ENCODE assay signal across 16 cellular contexts in the genomic region with DNA sequence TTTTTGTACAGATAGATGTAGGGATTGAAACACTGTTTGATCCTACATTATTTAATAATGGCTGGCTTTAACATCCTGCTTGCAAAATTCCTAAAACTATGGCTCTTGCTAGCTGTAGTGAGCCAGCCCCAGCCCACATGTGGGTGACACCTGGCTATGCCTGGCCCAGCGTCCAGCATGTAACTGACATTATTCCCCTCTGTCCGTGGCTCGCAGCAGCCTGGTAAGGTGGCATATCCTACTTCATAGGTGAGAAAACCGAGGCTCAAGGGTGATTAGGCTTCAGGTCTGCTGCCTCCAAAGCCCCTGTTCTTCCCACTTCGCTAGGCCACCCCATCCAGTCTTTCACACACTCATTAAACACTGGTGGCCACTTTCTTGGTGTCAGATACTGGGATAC.
"Had no signal": no experiment of that assay in that cellular context is flagged by ENCODE, and none has a peak within 500 bp of the region (broad histone marks: within the 10 kb centered on the region; RNA-seq: fewer than 3 reads in every experiment).

No MANE protein-coding gene starts in this region.

- H3K9me3 Mint-ChIP-seq: activated CD4-positive, alpha-beta memory T cell treated with anti-CD3 and anti-CD28 coated beads for 36 hours; activated T-cell treated with anti-CD3 and anti-CD28 coated beads, Interleukin-2, amount 50 U/mL, for 4 hours; central memory CD8-positive, alpha-beta T cell; dendritic cell treated with granulocyte-macrophage colony-stimulating factor and Interleukin-4, amounts not matched to agents 40 ng/mL and 50 ng/mL, for 4 days; effector memory CD8-positive, alpha-beta T cell; nephron; WTC11 had no signal

- H3K36me3 ChIP-seq: spleen, thyroid gland, uterus had no signal

- H3K27ac ChIP-seq: thyroid gland, uterus had no signal

- H3K27me3 ChIP-seq: spleen, thyroid gland, uterus had no signal

- H3K27ac Mint-ChIP-seq: activated CD4-positive, alpha-beta memory T cell treated with anti-CD3 and anti-CD28 coated beads for 36 hours; activated CD4-positive, alpha-beta T cell treated with anti-CD3 and anti-CD28 coated beads for 36 hours; effector memory CD8-positive, alpha-beta T cell; WTC11 had no signal

- H3K36me3 Mint-ChIP-seq: activated CD4-positive, alpha-beta memory T cell treated with anti-CD3 and anti-CD28 coated beads for 36 hours; WTC11 had no signal

- H3K4me1 Mint-ChIP-seq: central memory CD8-positive, alpha-beta T cell had no signal

- H3K4me3 ChIP-seq: lung, thyroid gland, uterus had no signal

- H3K9me3 ChIP-seq: spleen, thyroid gland, uterus had no signal

- DNase-seq: activated CD4-positive, alpha-beta memory T cell treated with anti-CD3 and anti-CD28 coated beads for 36 hours; activated CD4-positive, alpha-beta T cell treated with anti-CD3 and anti-CD28 coated beads for 36 hours; activated naive CD4-positive, alpha-beta T cell treated with anti-CD3 and anti-CD28 coated beads, Interleukin-2, amount 50 U/mL, for 16 hours; activated T-cell treated with anti-CD3 and anti-CD28 coated beads, Interleukin-2, amount 50 U/mL, for 4 hours; effector memory CD8-positive, alpha-beta T cell; foreskin fibroblast; spleen; stimulated activated naive CD4-positive, alpha-beta T cell; T-helper 1 cell; thyroid gland; uterus had no signal

- H3K27me3 Mint-ChIP-seq: activated CD4-positive, alpha-beta memory T cell treated with anti-CD3 and anti-CD28 coated beads for 36 hours; activated CD4-positive, alpha-beta T cell treated with anti-CD3 and anti-CD28 coated beads for 36 hours; central memory CD8-positive, alpha-beta T cell; dendritic cell treated with granulocyte-macrophage colony-stimulating factor and Interleukin-4, amounts not matched to agents 40 ng/mL and 50 ng/mL, for 4 days; effector memory CD8-positive, alpha-beta T cell had no signal

- H3K4me3 Mint-ChIP-seq: activated CD4-positive, alpha-beta memory T cell treated with anti-CD3 and anti-CD28 coated beads for 36 hours; activated CD4-positive, alpha-beta T cell treated with anti-CD3 and anti-CD28 coated beads for 36 hours; activated T-cell treated with anti-CD3 and anti-CD28 coated beads, Interleukin-2, amount 50 U/mL, for 4 hours; central memory CD8-positive, alpha-beta T cell; effector memory CD8-positive, alpha-beta T cell; nephron; WTC11 had no signal
